Comparison of ENCODE assay signal across 9 cellular contexts in the genomic region with DNA sequence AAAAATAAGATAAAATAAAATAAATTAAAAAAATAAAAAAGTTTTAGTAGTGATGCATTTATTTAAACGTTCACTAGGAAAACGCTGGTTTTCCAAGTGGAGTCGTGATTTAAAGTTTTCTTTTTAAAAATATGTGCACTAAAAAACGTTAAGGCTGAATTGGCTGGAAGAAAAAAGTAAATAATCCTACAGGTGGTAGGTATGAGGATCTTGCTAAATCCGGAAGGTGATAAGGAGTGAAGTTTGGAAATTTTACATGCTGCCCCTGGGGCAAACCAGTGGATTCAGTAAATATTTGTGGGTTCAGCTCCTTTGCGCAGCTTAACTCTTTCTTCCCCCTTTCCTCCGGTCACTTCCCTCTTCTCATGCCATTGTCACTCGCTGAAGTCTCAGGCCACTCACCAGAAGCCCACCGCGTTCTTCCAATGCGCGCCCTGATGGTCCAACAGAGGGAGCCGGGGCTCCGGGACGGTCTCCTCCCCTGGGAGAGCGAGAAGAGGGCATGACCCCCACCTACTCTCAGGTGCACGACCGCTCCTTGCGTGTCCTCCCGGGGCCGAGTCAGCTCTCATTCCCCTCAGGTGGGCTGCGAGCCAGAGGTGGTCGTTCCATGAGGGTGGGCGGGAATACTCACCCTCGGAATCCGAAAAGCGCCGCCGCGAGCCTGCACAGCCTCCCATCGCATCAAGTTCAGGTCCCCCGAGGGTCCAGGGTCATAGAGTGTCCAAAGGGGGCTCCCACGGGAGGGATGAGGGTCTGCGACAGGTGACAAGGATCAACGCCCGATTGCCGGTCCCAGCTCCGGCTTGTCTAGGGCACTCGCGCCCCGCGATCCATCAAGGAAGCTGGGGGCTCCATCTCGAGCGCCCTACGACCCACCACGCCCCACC. TPM values are rescaled to one million over a fixed set of nuclear protein-coding genes. Genes with fewer than 3 reads are reported as not detected.
DNase-seq lines count a peak whose midpoint lies in the region; ATAC-seq and TF ChIP-seq lines count a peak whose summit lies in the region.
"Had no signal": no experiment of that assay in that cellular context is flagged by ENCODE, and none has a peak within 500 bp of the region (broad histone marks: within the 10 kb centered on the region; RNA-seq: fewer than 3 reads in every experiment).

No MANE protein-coding gene starts in this region.

- peak overlapping the region; percentile 68 for H3K56ac ChIP-seq in mesendoderm (ENCODE audit: low read length)

- H3K9me2 ChIP-seq in SK-N-SH: no peaks in the 10 kb centered on the region

- H3K27ac ChIP-seq in SK-N-SH (ENCODE audit: low read depth in 2 of 2, low read length in 1 of 2) (peak overlapping the region; percentile 51 to 97; a peak in 2 of 4 replicates), ectodermal cell (ENCODE audit: insufficient read depth, low read depth, low read length, poor library complexity, severe bottlenecking) (no peak overlapping the region), mesendoderm (ENCODE audit: low read depth, low read length) (no peak overlapping the region), tibial nerve (peak overlapping the region; percentile 87 to 99 (median 96))

- H2AK5ac ChIP-seq in mesendoderm (ENCODE audit: low read length): no peak overlapping the region

- no peaks in the 10 kb centered on the region for H4K20me1 ChIP-seq in SK-N-SH (ENCODE audit: insufficient read depth)

- TF ChIP-seq CTCF in SK-N-SH (IDR thresholded peaks at IDR 0.05) (peak; percentile 43), tibial nerve (IDR thresholded peaks at IDR 0.05) (peak in 1 of 5 experiments; percentile 22)

- H3K4me1 ChIP-seq in SK-N-SH (ENCODE audit: control insufficient read depth in 1 of 2, insufficient read depth in 2 of 2, low read depth in 1 of 2, low read length in 1 of 2): no peaks in the 10 kb centered on the region; a peak in 1 of 4 replicates
- H3K4me1 ChIP-seq in ectodermal cell (ENCODE audit: control insufficient read depth, insufficient read depth, low read length): no peaks in the 10 kb centered on the region
- H3K4me1 ChIP-seq in mesendoderm (ENCODE audit: control insufficient read depth, low read depth, low read length): no peaks in the 10 kb centered on the region
- H3K4me1 ChIP-seq in tibial nerve: peaks cover 0 to 23% (median 6%) of the 10 kb centered on the region in 4 donors

- TF ChIP-seq RAD21 in SK-N-SH (IDR thresholded peaks at IDR 0.05; ENCODE audit: low read length): peak; percentile 25

- no peaks in the 10 kb centered on the region for H3F3A ChIP-seq in SK-N-SH (replicated peaks; ENCODE audit: insufficient read depth)

- CTCF ChIA-PET in SK-N-SH (lab: Yijun Ruan, JAX): interaction anchor here (0.9 to 1.2 kb wide), 4 partner anchors 16 to 372 kb away, joined by 3 to 5 read pairs (median 3); no protein-coding TSS in a partner anchor

- ATAC-seq in HG03378 (IDR thresholded peaks at IDR 0.05; ENCODE audit: unreplicated experiment) (peak; percentile 4), HG02981 (IDR thresholded peaks at IDR 0.05; ENCODE audit: unreplicated experiment) (no peak)

- peak overlapping the region; percentile 100 for H2AFZ ChIP-seq in SK-N-SH (ENCODE audit: low read depth)

- no peak overlapping the region for H3K4ac ChIP-seq in mesendoderm (ENCODE audit: low read depth, low read length)

- no peaks in the 10 kb centered on the region for H3K79me1 ChIP-seq in mesendoderm (ENCODE audit: low read length)

- WGBS in SK-N-SH (ENCODE audit: low lambda C conversion rate): 2% methylated on average over 28 of the region's 46 CpGs
- 3 to 4% methylated on average over 46 of the region's 46 CpGs for WGBS in ectodermal cell, 2 experiments
- 100% methylated on average over 3 of the region's 46 CpGs for WGBS in mesendoderm (ENCODE audit: extremely low coverage, insufficient coverage, low lambda C conversion rate)
- 1% methylated on average over 39 to 41 of the region's 46 CpGs for WGBS in tibial nerve, 2 donors

- H3K9ac ChIP-seq in SK-N-SH (peak overlapping the region; percentile 97), mesendoderm (ENCODE audit: low read length) (peak overlapping the region; percentile 77)

- H3K23ac ChIP-seq in mesendoderm (ENCODE audit: low read length): no peak overlapping the region

- peak overlapping the region; percentile 97 for H3K4me2 ChIP-seq in SK-N-SH
- peak overlapping the region; percentile 34 for H3K4me2 ChIP-seq in mesendoderm (ENCODE audit: low read length)

- H3K18ac ChIP-seq in mesendoderm (ENCODE audit: low read length): no peak overlapping the region

- H2BK15ac ChIP-seq in mesendoderm (replicated peaks; ENCODE audit: low read depth): no peak overlapping the region

- H3K79me2 ChIP-seq in SK-N-SH (ENCODE audit: insufficient read depth): peaks cover 7% of the 10 kb centered on the region; the same call in 1 of the 2 replicates
- H3K79me2 ChIP-seq in mesendoderm (ENCODE audit: control insufficient read depth, insufficient read depth, low read length): no peaks in the 10 kb centered on the region

- no peak overlapping the region for H2BK120ac ChIP-seq in mesendoderm (ENCODE audit: low read depth, low read length)

- H3K27me3 ChIP-seq in SK-N-SH (ENCODE audit: insufficient read depth) (no peaks in the 10 kb centered on the region), ectodermal cell (ENCODE audit: control insufficient read depth, insufficient read depth, low read length, poor library complexity, severe bottlenecking) (no peaks in the 10 kb centered on the region), mesendoderm (ENCODE audit: insufficient read depth, low read length, poor library complexity) (no peaks in the 10 kb centered on the region), tibial nerve (no peaks in the 10 kb centered on the region)

- H3K9me3 ChIP-seq in SK-N-SH (no peaks in the 10 kb centered on the region), ectodermal cell (ENCODE audit: control insufficient read depth, low read length) (no peaks in the 10 kb centered on the region), tibial nerve (no peaks in the 10 kb centered on the region)

- no peak overlapping the region for H4K5ac ChIP-seq in mesendoderm (ENCODE audit: low read length)

- TF ChIP-seq EP300 in SK-N-SH (IDR thresholded peaks at IDR 0.05; ENCODE audit: borderline replicate concordance in 1 of 2, low read depth in 1 of 2, low read length in 1 of 2) (no peak), tibial nerve (IDR thresholded peaks at IDR 0.05) (no peak)

- POLR2A ChIA-PET in SK-N-SH (lab: Yijun Ruan, JAX): interaction anchor here (0.6 to 1.4 kb wide), 6 partner anchors 11 to 237 kb away, joined by 3 to 5 read pairs (median 4); no protein-coding TSS in a partner anchor

- peak overlapping the region; percentile 28 for H4K8ac ChIP-seq in mesendoderm (ENCODE audit: low read depth, low read length)

- H3K4me3 ChIP-seq in SK-N-SH (ENCODE audit: low read depth in 2 of 2, low read length in 1 of 2) (peak overlapping the region; percentile 82 to 100), ectodermal cell (ENCODE audit: insufficient read depth, low read depth, low read length) (peak overlapping the region; percentile 84), mesendoderm (ENCODE audit: low read length) (peak overlapping the region; percentile 56), tibial nerve (peak overlapping the region; percentile 61 to 99 (median 90))

- no peaks in the 10 kb centered on the region for H3K36me3 ChIP-seq in SK-N-SH (replicated peaks in 1 of 2; ENCODE audit: control insufficient read depth in 1 of 2, insufficient read depth in 2 of 2, low read length in 1 of 2)
- H3K36me3 ChIP-seq in ectodermal cell (ENCODE audit: control insufficient read depth, insufficient read depth, low read length): no peaks in the 10 kb centered on the region
- no peaks in the 10 kb centered on the region for H3K36me3 ChIP-seq in mesendoderm (ENCODE audit: control insufficient read depth, insufficient read depth, low read length)
- H3K36me3 ChIP-seq in tibial nerve: peaks cover 0 to 36% (median 8%) of the 10 kb centered on the region in 3 donors

- no peak for TF ChIP-seq POLR2A in tibial nerve (IDR thresholded peaks at IDR 0.05)

- DNase-seq in activated T-cell treated with anti-CD3 and anti-CD28 coated beads for 1 hour (ENCODE audit: low read depth): peak; percentile 11
- DNase-seq in activated T-cell treated with anti-CD3 and anti-CD28 coated beads, Interleukin-2, amount 50 U/mL, for 1 hour: no peak
- peak; percentile 68 for DNase-seq in SK-N-SH
- peak; percentile 42 for DNase-seq in mesendoderm
- DNase-seq in tibial nerve (ENCODE audit: low spot score in 2 of 2): peak in 1 of 2 donors; percentile 21

- no peak overlapping the region for H2BK5ac ChIP-seq in mesendoderm (ENCODE audit: low read length)

RNA-seq across cellular contexts. Expression of a gene that starts 0.5 kb away (rescaled TPM):
- 17.3 and 18.5 TPM in 2 replicates for polyA plus RNA-seq in SK-N-SH (2012; rRNA removed)
- 8.9 and 10.7 TPM in 2 replicates for polyA plus RNA-seq in SK-N-SH (2012; cell fraction: cytosol; rRNA removed)
- 40.3 and 48.1 TPM in 2 replicates for polyA plus RNA-seq in SK-N-SH (2012; cell fraction: nucleus; rRNA removed)
- 37.3 TPM for polyA plus RNA-seq in ectodermal cell (2013, experiment 1 of 4)
- polyA plus RNA-seq in ectodermal cell (2013, experiment 2 of 4): 32.9 TPM
- 15.2 TPM for polyA plus RNA-seq in ectodermal cell (2013, experiment 3 of 4)
- 17.0 TPM for polyA plus RNA-seq in ectodermal cell (2013, experiment 4 of 4)
- polyA plus RNA-seq in mesendoderm (2013, experiment 1 of 2): 12.2 TPM
- 12.2 TPM for polyA plus RNA-seq in mesendoderm (2013, experiment 2 of 2)
- 10 to 100 TPM; 25.8 to 45.1 (median 29.7) TPM for total RNA-seq in tibial nerve

RNA-seq across cellular contexts. Expression of a gene that starts 3.1 kb away (rescaled TPM):
- 0.03 TPM in 1 of 2 replicates, not detected in the other for polyA plus RNA-seq in SK-N-SH (2012; rRNA removed)
- polyA plus RNA-seq in SK-N-SH (2012; cell fraction: cytosol; rRNA removed): 0.01 and 0.03 TPM in 2 replicates
- 0.02 and 0.05 TPM in 2 replicates for polyA plus RNA-seq in SK-N-SH (2012; cell fraction: nucleus; rRNA removed)
- 0.09 TPM for polyA plus RNA-seq in ectodermal cell (2013, experiment 1 of 4)
- 0.07 TPM for polyA plus RNA-seq in ectodermal cell (2013, experiment 2 of 4)
- polyA plus RNA-seq in ectodermal cell (2013, experiment 3 of 4): 0.05 TPM
- polyA plus RNA-seq in ectodermal cell (2013, experiment 4 of 4): 0.04 TPM
- polyA plus RNA-seq in mesendoderm (2013, experiment 1 of 2): not detected
- polyA plus RNA-seq in mesendoderm (2013, experiment 2 of 2): 0.01 TPM
- 1 to 10 TPM; 1.3 to 4.5 (median 1.8) TPM for total RNA-seq in tibial nerve
- total RNA-seq: pulmonary artery endothelial cell had no signal

RNA-seq across cellular contexts. Expression of a gene that starts 15.3 kb away (rescaled TPM):
- not detected in 2 replicates for polyA plus RNA-seq in SK-N-SH (2012; rRNA removed)
- not detected in 2 replicates for polyA plus RNA-seq in SK-N-SH (2012; cell fraction: cytosol; rRNA removed)
- polyA plus RNA-seq in SK-N-SH (2012; cell fraction: nucleus; rRNA removed): not detected in 2 replicates
- not detected for polyA plus RNA-seq in ectodermal cell (2013, experiment 1 of 4)
- not detected for polyA plus RNA-seq in ectodermal cell (2013, experiment 2 of 4)
- not detected for polyA plus RNA-seq in ectodermal cell (2013, experiment 3 of 4)
- polyA plus RNA-seq in ectodermal cell (2013, experiment 4 of 4): not detected
- polyA plus RNA-seq in mesendoderm (2013, experiment 1 of 2): not detected
- polyA plus RNA-seq in mesendoderm (2013, experiment 2 of 2): not detected
- not detected for total RNA-seq in tibial nerve
- total RNA-seq: pulmonary artery endothelial cell had no signal

RNA-seq across cellular contexts. Expression of a gene that starts 19.2 kb away (rescaled TPM):
- 0.13 TPM in 1 of 2 replicates, not detected in the other for polyA plus RNA-seq in SK-N-SH (2012; rRNA removed)
- polyA plus RNA-seq in SK-N-SH (2012; cell fraction: cytosol; rRNA removed): 0.10 TPM in 1 of 2 replicates, not detected in the other
- 0.79 and 0.88 TPM in 2 replicates for polyA plus RNA-seq in SK-N-SH (2012; cell fraction: nucleus; rRNA removed)
- polyA plus RNA-seq in ectodermal cell (2013, experiment 1 of 4): 0.35 TPM
- 0.50 TPM for polyA plus RNA-seq in ectodermal cell (2013, experiment 2 of 4)
- 0.64 TPM for polyA plus RNA-seq in ectodermal cell (2013, experiment 3 of 4)
- 0.65 TPM for polyA plus RNA-seq in ectodermal cell (2013, experiment 4 of 4)
- not detected for polyA plus RNA-seq in mesendoderm (2013, experiment 1 of 2)
- 0.03 TPM for polyA plus RNA-seq in mesendoderm (2013, experiment 2 of 2)
- not detected for total RNA-seq in tibial nerve
- total RNA-seq: pulmonary artery endothelial cell had no signal

RNA-seq across cellular contexts. Expression of a gene that starts 47.4 kb away (rescaled TPM):
- 0.61 and 1.1 TPM in 2 replicates for polyA plus RNA-seq in SK-N-SH (2012; rRNA removed)
- polyA plus RNA-seq in SK-N-SH (2012; cell fraction: cytosol; rRNA removed): 0.72 and 1.0 TPM in 2 replicates
- 0.70 and 0.73 TPM in 2 replicates for polyA plus RNA-seq in SK-N-SH (2012; cell fraction: nucleus; rRNA removed)
- polyA plus RNA-seq in ectodermal cell (2013, experiment 1 of 4): not detected
- polyA plus RNA-seq in ectodermal cell (2013, experiment 2 of 4): 0.04 TPM
- polyA plus RNA-seq in ectodermal cell (2013, experiment 3 of 4): not detected
- polyA plus RNA-seq in ectodermal cell (2013, experiment 4 of 4): not detected
- polyA plus RNA-seq in mesendoderm (2013, experiment 1 of 2): 0.17 TPM
- polyA plus RNA-seq in mesendoderm (2013, experiment 2 of 2): 0.14 TPM
- 10 to 100 TPM; 33.0 to 57.2 (median 53.4) TPM for total RNA-seq in tibial nerve

Comparison
In these comparisons a context has a peak if more than half of its experiments do, and no peak if none do; other contexts are left out.
1. H3K27ac ChIP-seq: peak in SK-N-SH (2 of 2) and tibial nerve (4 of 4); none in ectodermal cell (single experiment) and mesendoderm (single experiment).
2. Peak in every context shown above with its lines, with median percentiles within 50 percentile points of each other: H3K4me3 ChIP-seq.